8 cellular contexts compared by ENCODE assay signal in the genomic region with DNA sequence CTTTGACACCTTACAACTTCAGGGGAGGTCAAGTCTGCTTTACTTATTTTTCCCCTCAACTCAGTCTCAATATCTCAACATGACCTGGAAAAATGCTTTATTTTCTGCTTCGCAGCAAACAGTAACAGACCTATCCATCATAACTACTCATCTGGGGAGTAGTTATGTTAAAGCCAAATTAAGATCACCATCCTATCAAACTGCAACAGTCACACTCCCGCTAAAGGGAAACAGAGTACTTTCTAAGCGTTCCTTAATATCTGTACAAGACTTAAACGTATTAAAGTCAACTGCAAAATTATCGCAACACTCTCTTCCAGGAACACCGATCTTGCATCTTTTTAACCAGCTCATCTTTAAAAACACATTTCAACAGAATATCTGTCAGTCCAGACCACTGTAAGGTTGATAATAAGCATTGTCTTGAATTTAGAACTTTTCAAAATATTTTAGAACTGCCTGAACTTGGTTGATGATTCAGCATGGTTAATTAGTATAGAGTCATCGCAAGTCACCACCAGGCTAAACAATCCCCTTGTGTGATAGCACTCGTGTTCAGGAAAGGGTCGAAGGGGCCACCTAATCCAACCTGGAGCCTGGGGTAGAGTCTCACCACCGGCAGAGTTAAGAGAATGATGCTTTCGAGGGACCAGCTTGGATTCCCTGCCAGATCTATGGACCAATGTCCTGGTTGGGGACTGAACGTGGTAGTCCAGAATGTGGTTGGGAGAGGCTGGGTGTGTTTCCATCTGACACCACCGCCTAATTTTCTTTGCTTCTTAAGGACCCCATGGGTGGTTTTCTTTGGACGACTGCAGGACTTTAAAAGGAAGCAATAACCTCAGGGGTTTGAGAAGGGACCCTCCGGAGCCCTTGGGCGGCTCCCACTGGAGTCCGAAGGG. TPM values are rescaled to one million over a fixed set of nuclear protein-coding genes. Genes with fewer than 3 reads are reported as not detected.
A peak's percentile ranks its signal among the peaks of the same experiment; 100 is the strongest.
DNase-seq lines count a peak whose midpoint lies in the region; ATAC-seq and TF ChIP-seq lines count a peak whose summit lies in the region.

No MANE protein-coding gene starts in this region.

- no peak for TF ChIP-seq CTCF in smooth muscle cell (IDR thresholded peaks at IDR 0.05; ENCODE audit: borderline replicate concordance, insufficient read depth, poor library complexity, severe bottlenecking)

- H3K4me3 ChIP-seq in iPS-18a (ENCODE audit: low read length) (peak overlapping the region; percentile 89), smooth muscle cell (peak overlapping the region; percentile 76)

- peaks cover 8% of the 10 kb centered on the region for H3K4me1 ChIP-seq in iPS-18a (ENCODE audit: control insufficient read depth, low read depth, low read length)
- H3K4me1 ChIP-seq in smooth muscle cell (ENCODE audit: low read depth): peaks cover 18% of the 10 kb centered on the region

- H3K9ac ChIP-seq in iPS-18a (ENCODE audit: low read length) (peak overlapping the region; percentile 59), smooth muscle cell (ENCODE audit: low read depth) (peak overlapping the region; percentile 67)

- H3K36me3 Mint-ChIP-seq in activated naive CD4-positive, alpha-beta T cell treated with anti-CD3 and anti-CD28 coated beads, Interleukin-2, amount 50 U/mL, for 72 hours: peaks cover 11 to 20% of the 10 kb centered on the region in 2 donors

- no peak for ATAC-seq in activated naive CD4-positive, alpha-beta T cell treated with anti-CD3 and anti-CD28 coated beads, Interleukin-2, amount 50 U/mL, for 72 hours
- ATAC-seq in HG02678 (IDR thresholded peaks at IDR 0.05; ENCODE audit: unreplicated experiment) (no peak), HG02885 (IDR thresholded peaks at IDR 0.05; ENCODE audit: poor library complexity, unreplicated experiment) (no peak)

- peaks cover 47% of the 10 kb centered on the region for H4K20me1 ChIP-seq in smooth muscle cell (ENCODE audit: low read depth)

- no peak overlapping the region for H3K27ac ChIP-seq in iPS-18a (ENCODE audit: low read length)
- H3K27ac ChIP-seq in smooth muscle cell (ENCODE audit: low read depth): peak overlapping the region; percentile 77

- peak overlapping the region; percentile 85 to 96 for H3K27ac Mint-ChIP-seq in activated naive CD4-positive, alpha-beta T cell treated with anti-CD3 and anti-CD28 coated beads, Interleukin-2, amount 50 U/mL, for 72 hours

- no peaks in the 10 kb centered on the region for H3K9me3 ChIP-seq in iPS-18a (ENCODE audit: control insufficient read depth, low read depth, low read length)
- no peaks in the 10 kb centered on the region for H3K9me3 ChIP-seq in smooth muscle cell (replicated peaks; ENCODE audit: low read depth)

- H3K36me3 ChIP-seq in iPS-18a (ENCODE audit: control insufficient read depth, low read depth, low read length): no peaks in the 10 kb centered on the region
- no peaks in the 10 kb centered on the region for H3K36me3 ChIP-seq in smooth muscle cell (ENCODE audit: low read depth)

- H3K27me3 ChIP-seq in iPS-18a (ENCODE audit: control insufficient read depth, insufficient read depth, low read length): no peaks in the 10 kb centered on the region
- no peaks in the 10 kb centered on the region for H3K27me3 ChIP-seq in smooth muscle cell (ENCODE audit: low read depth)

- peaks cover 9% of the 10 kb centered on the region for H3F3A ChIP-seq in smooth muscle cell (ENCODE audit: low read depth)

- peaks cover 53% of the 10 kb centered on the region for H3K79me2 ChIP-seq in smooth muscle cell (ENCODE audit: low read depth)

- 13% methylated on average over 17 of the region's 17 CpGs for WGBS in smooth muscle cell (ENCODE audit: low lambda C conversion rate)

- H2AFZ ChIP-seq in smooth muscle cell (ENCODE audit: low read depth): peak overlapping the region; percentile 26

- H3K4me2 ChIP-seq in smooth muscle cell: peak overlapping the region; percentile 85

- peak; percentile 31 for DNase-seq in DMS53 (lab: John Stamatoyannopoulos, UW)
- DNase-seq in DMS53 treated with DMSO at 0.1 percent for 48 hours (lab: John Stamatoyannopoulos, UW; ENCODE audit: unreplicated experiment): no peak
- peak; percentile 21 for DNase-seq in MV-4-11 (lab: John Stamatoyannopoulos, UW)
- peak in 1 of 2 donors; percentile 18 for DNase-seq in activated naive CD4-positive, alpha-beta T cell treated with anti-CD3 and anti-CD28 coated beads, Interleukin-2, amount 50 U/mL, for 72 hours (ENCODE audit: low spot score in 2 of 2)
- no peak for DNase-seq in smooth muscle cell (lab: John Stamatoyannopoulos, UW; ENCODE audit: unreplicated experiment)

- no peaks in the 10 kb centered on the region for H3K9me3 Mint-ChIP-seq in activated naive CD4-positive, alpha-beta T cell treated with anti-CD3 and anti-CD28 coated beads, Interleukin-2, amount 50 U/mL, for 72 hours

RNA-seq across cellular contexts. Expression of gene SPTLC2, which starts 1.0 kb away (rescaled TPM):
- total RNA-seq in activated naive CD4-positive, alpha-beta T cell treated with anti-CD3 and anti-CD28 coated beads, Interleukin-2, amount 50 U/mL, for 72 hours: 10 to 100 TPM; 18.8 to 25.8 TPM
- 24.8 and 36.2 TPM in 2 replicates for total RNA-seq in smooth muscle cell
- 21.8 and 23.4 TPM in 2 replicates for polyA plus RNA-seq in smooth muscle cell

Comparison
In these comparisons a context has a peak if more than half of its experiments do, and no peak if none do; other contexts are left out.
1. DNase-seq: peak in DMS53 (single experiment) and MV-4-11 (single experiment); none in DMS53 treated with DMSO at 0.1 percent for 48 hours (single experiment) and smooth muscle cell (single experiment).